In genomic region chr3:162774613-162775100, GRCh38 we compare ENCODE assay signal across 16 cellular contexts.
DNase-seq lines count a peak whose midpoint lies in the region; ATAC-seq and TF ChIP-seq lines count a peak whose summit lies in the region.
"Had no signal": no experiment of that assay in that cellular context is flagged by ENCODE, and none has a peak within 500 bp of the region (broad histone marks: within the 10 kb centered on the region; RNA-seq: fewer than 3 reads in every experiment).

No MANE protein-coding gene starts in this region.

- ATAC-seq in GM23338 = peak; percentile 25; the same call in 2 of the 3 replicates
- ATAC-seq in WTC11 = peak; percentile 95
- no peak for ATAC-seq in GM19397 (IDR thresholded peaks at IDR 0.05; ENCODE audit: unreplicated experiment)

- TF ChIP-seq CTCF in GM23338 (conservative IDR thresholded peaks at IDR 0.05; ENCODE audit: low read depth in 2 of 2) (no peak), WTC11 (IDR thresholded peaks at IDR 0.05) (no peak)

- no peaks in the 10 kb centered on the region for H3K79me1 ChIP-seq in mesendoderm (ENCODE audit: low read length)

- H3K4ac ChIP-seq in mesendoderm (ENCODE audit: low read depth, low read length) = no peak overlapping the region

- no peaks in the 10 kb centered on the region for H4K20me1 ChIP-seq in GM23338 (replicated peaks; ENCODE audit: insufficient read depth)

- H3K36me3 Mint-ChIP-seq in GM23338 (ENCODE audit: low read depth) (no peaks in the 10 kb centered on the region; the same call in 2 of the 3 replicates), WTC11 (peaks cover 2% of the 10 kb centered on the region; the same call in 1 of the 2 replicates)
- H3K36me3 Mint-ChIP-seq: CD4-positive, alpha-beta memory T cell had no signal

- H2BK15ac ChIP-seq in mesendoderm (replicated peaks; ENCODE audit: low read depth) = no peak overlapping the region

- H3K27ac Mint-ChIP-seq in GM23338 (no peak overlapping the region), WTC11 (peak overlapping the region; percentile 1; the same call in 1 of the 2 replicates)
- H3K27ac Mint-ChIP-seq: CD4-positive, alpha-beta memory T cell had no signal

- no peak overlapping the region for H2AFZ ChIP-seq in GM23338

- H3K27me3 Mint-ChIP-seq in GM23338 (ENCODE audit: insufficient read depth, low read depth, poor library complexity) = no peaks in the 10 kb centered on the region
- peaks cover 84% of the 10 kb centered on the region for H3K27me3 Mint-ChIP-seq in WTC11 (ENCODE audit: low read depth)
- H3K27me3 Mint-ChIP-seq: CD4-positive, alpha-beta memory T cell had no signal

- H3K4me1 Mint-ChIP-seq in GM23338 = peaks cover 20% of the 10 kb centered on the region
- peaks cover 17% of the 10 kb centered on the region for H3K4me1 Mint-ChIP-seq in WTC11
- H3K4me1 Mint-ChIP-seq: CD4-positive, alpha-beta memory T cell had no signal

- H2AK5ac ChIP-seq in mesendoderm (ENCODE audit: low read length) = no peak overlapping the region

- H3K9ac ChIP-seq in mesendoderm (ENCODE audit: low read length) = no peak overlapping the region

- H3K79me2 ChIP-seq in GM23338 (replicated peaks; ENCODE audit: insufficient read depth) = no peaks in the 10 kb centered on the region
- no peaks in the 10 kb centered on the region for H3K79me2 ChIP-seq in mesendoderm (ENCODE audit: control insufficient read depth, insufficient read depth, low read length)

- no peaks in the 10 kb centered on the region for H3K9me3 Mint-ChIP-seq in GM23338
- H3K9me3 Mint-ChIP-seq in WTC11 = 0 out of 2 replicates have a peak, but pooled peaks cover 5% of the 10 kb centered on the region

- no peak overlapping the region for H3K23ac ChIP-seq in mesendoderm (ENCODE audit: low read length)

- H3K9me2 ChIP-seq in GM23338 (ENCODE audit: insufficient read depth) = peaks cover 10% of the 10 kb centered on the region; the same call in 1 of the 2 replicates

- H3K4me1 ChIP-seq in GM23338 (ENCODE audit: insufficient read depth) (peaks cover 21% of the 10 kb centered on the region), mesendoderm (ENCODE audit: control insufficient read depth, low read depth, low read length) (peaks cover 3% of the 10 kb centered on the region)
- H3K4me1 ChIP-seq: BE2C had no signal

- no peak overlapping the region for H3K18ac ChIP-seq in mesendoderm (ENCODE audit: low read length)

- H3K4me3 ChIP-seq in GM23338 (no peak overlapping the region), mesendoderm (ENCODE audit: low read length) (no peak overlapping the region)

- peak overlapping the region; percentile 51 for H2BK5ac ChIP-seq in mesendoderm (ENCODE audit: low read length)

- no peak overlapping the region for H2BK120ac ChIP-seq in mesendoderm (ENCODE audit: low read depth, low read length)

- no peak overlapping the region for H4K8ac ChIP-seq in mesendoderm (ENCODE audit: low read depth, low read length)

- H3K4me3 Mint-ChIP-seq in GM23338 (no peak overlapping the region), WTC11 (no peak overlapping the region)

- H3K27ac ChIP-seq in GM23338 (ENCODE audit: low read depth) (0 out of 2 replicates have a peak overlapping the region, but pooled peaks have one; percentile 3), mesendoderm (ENCODE audit: low read depth, low read length) (no peak overlapping the region)
- H3K27ac ChIP-seq: C4-2B had no signal

- DNase-seq in GM23338 (ENCODE audit: low spot score) (peak; percentile 15), WTC11 (ENCODE audit: low spot score) (no peak), iPS DF 19.7 (ENCODE audit: low read depth, low spot score) (peak; percentile 30), mesendoderm (peak; percentile 95), AG08395 (ENCODE audit: low spot score) (no peak), NCI-H1436 treated with DMSO at 0.1 percent for 48 hours (lab: John Stamatoyannopoulos, UW) (no peak), UCSD-AML1 (lab: John Stamatoyannopoulos, UW; ENCODE audit: unreplicated experiment) (no peak)
- DNase-seq: BE2C; CD4-positive, alpha-beta memory T cell; DMS153; DMS79 treated with DMSO at 0.1 percent for 48 hours; H7; IMR-90; KBM-7 had no signal

- CTCF ChIA-PET in WTC11 (lab: Charles Lee) = no interaction called here

- no peaks in the 10 kb centered on the region for H3F3A ChIP-seq in GM23338 (replicated peaks; ENCODE audit: low read depth)

- no peak overlapping the region for H4K5ac ChIP-seq in mesendoderm (ENCODE audit: low read length)

- WGBS in mesendoderm (ENCODE audit: extremely low coverage, insufficient coverage, low lambda C conversion rate) = no CpG with 5 or more reads among the region's 1 CpG

- H3K56ac ChIP-seq in mesendoderm (ENCODE audit: low read length) = no peak overlapping the region

- H3K4me2 ChIP-seq in GM23338 = peak overlapping the region; percentile 41
- no peak overlapping the region for H3K4me2 ChIP-seq in mesendoderm (ENCODE audit: low read length)

- H3K36me3 ChIP-seq in GM23338 (ENCODE audit: insufficient read depth) (no peaks in the 10 kb centered on the region), mesendoderm (ENCODE audit: control insufficient read depth, insufficient read depth, low read length) (no peaks in the 10 kb centered on the region)
- H3K36me3 ChIP-seq: BE2C had no signal

- POLR2A ChIA-PET in WTC11 (lab: Charles Lee) = no interaction called here

- H3K27me3 ChIP-seq in GM23338 (ENCODE audit: insufficient read depth) = no peaks in the 10 kb centered on the region
- H3K27me3 ChIP-seq in mesendoderm (ENCODE audit: insufficient read depth, low read length, poor library complexity) = no peaks in the 10 kb centered on the region
- H3K27me3 ChIP-seq: BE2C had no signal

TF ChIP-seq in GM23338, 12 proteins besides CTCF, POLR2A, EP300 and RAD21:
- no peak for TF ChIP-seq REST (IDR thresholded peaks at IDR 0.05; ENCODE audit: unreplicated experiment)
- peak; percentile 28; the same call in 1 of the 2 replicates for TF ChIP-seq NANOG (IDR thresholded peaks at IDR 0.05; ENCODE audit: borderline replicate concordance)

TF ChIP-seq in WTC11, 78 proteins besides CTCF, POLR2A, EP300 and RAD21:
- no peak for TF ChIP-seq RORB (CRISPR knock-in tag; IDR thresholded peaks at IDR 0.05)
- no peak for TF ChIP-seq ZNF416 (CRISPR knock-in tag; IDR thresholded peaks at IDR 0.05)
- TF ChIP-seq CREM (CRISPR knock-in tag; IDR thresholded peaks at IDR 0.05) = no peak
- no peak for TF ChIP-seq ZNF219 (CRISPR knock-in tag; IDR thresholded peaks at IDR 0.05; ENCODE audit: borderline replicate concordance)
- TF ChIP-seq NFE2L1 (CRISPR knock-in tag; IDR thresholded peaks at IDR 0.05) = no peak
- TF ChIP-seq MYBL2 (CRISPR knock-in tag; IDR thresholded peaks at IDR 0.05) = no peak
- TF ChIP-seq ERG (CRISPR knock-in tag; IDR thresholded peaks at IDR 0.05) = no peak
- no peak for TF ChIP-seq FOXK1 (CRISPR knock-in tag; IDR thresholded peaks at IDR 0.05)
- no peak for TF ChIP-seq FOXP4 (CRISPR knock-in tag; IDR thresholded peaks at IDR 0.05)
- no peak for TF ChIP-seq ZSCAN18 (CRISPR knock-in tag; IDR thresholded peaks at IDR 0.05)

Comparison
In these comparisons a context has a peak if more than half of its experiments do, and no peak if none do; other contexts are left out.
1. DNase-seq: peak in GM23338 (single experiment), iPS DF 19.7 (single experiment) and mesendoderm (single experiment); none in WTC11 (single experiment), AG08395 (single experiment), NCI-H1436 treated with DMSO at 0.1 percent for 48 hours (single experiment) and UCSD-AML1 (single experiment).